ENCODE assay signal across 20 cellular contexts in genomic region chr5:156094001-156094400, GRCh38.
DNase-seq lines count a peak whose midpoint lies in the region; ATAC-seq lines count a peak whose summit lies in the region.
"Had no signal": no experiment of that assay in that cellular context is flagged by ENCODE, and none has a peak within 500 bp of the region (broad histone marks: within the 10 kb centered on the region; RNA-seq: fewer than 3 reads in every experiment).

No MANE protein-coding gene starts in this region.

- intact Hi-C loops in left ventricle myocardium superior (cut with micrococcal nuclease), result no loop called here

- peaks cover 12% of the 10 kb centered on the region; the same call in 1 of the 2 replicates for H3K9me3 ChIP-seq in NT2/D1 (ENCODE audit: insufficient read depth, low read length)
- H3K9me3 ChIP-seq: BE2C had no signal

- no peak overlapping the region for H3K9ac ChIP-seq in NT2/D1 (ENCODE audit: insufficient read length, low read depth)

- ATAC-seq in left ventricle myocardium superior, result peak; percentile 73
- ATAC-seq in HG02798 (IDR thresholded peaks at IDR 0.05; ENCODE audit: poor library complexity, unreplicated experiment), result no peak
- no peak for ATAC-seq in HG03378 (IDR thresholded peaks at IDR 0.05; ENCODE audit: unreplicated experiment)
- ATAC-seq: activated naive CD4-positive, alpha-beta T cell treated with anti-CD3 and anti-CD28 coated beads, Interleukin-2, amount 50 U/mL, for 72 hours had no signal

- H3K4me3 ChIP-seq in NT2/D1 (ENCODE audit: insufficient read length, low read depth), result no peak overlapping the region
- H3K4me3 ChIP-seq: tibial nerve had no signal

- H3K27me3 ChIP-seq in NT2/D1 (ENCODE audit: insufficient read depth, insufficient read length), result no peaks in the 10 kb centered on the region
- H3K27me3 ChIP-seq: BE2C, tibial nerve had no signal

- DNase-seq in Ammon's horn (ENCODE audit: low spot score), result peak; percentile 80
- DNase-seq in NT2/D1 (ENCODE audit: low read depth, low spot score), result peak; percentile 5
- no peak for DNase-seq in left ventricle myocardium superior
- DNase-seq in putamen (ENCODE audit: low spot score), result peak; percentile 56
- no peak for DNase-seq in NCI-H1092 treated with DMSO at 0.1 percent for 48 hours (lab: John Stamatoyannopoulos, UW)
- DNase-seq in NCI-H1436 treated with DMSO at 0.1 percent for 48 hours (lab: John Stamatoyannopoulos, UW), result no peak
- DNase-seq: activated CD4-positive, CD25-positive, alpha-beta regulatory T cell treated with anti-CD3 and anti-CD28 coated beads, Interleukin-2, amount 50 U/mL, for 72 hours; activated CD8-positive, alpha-beta memory T cell treated with anti-CD3 and anti-CD28 coated beads, Interleukin-2, amount 50 U/mL, for 48 hours; BE2C; DMS 273 treated with DMSO at 0.1 percent for 48 hours; kidney; naive B cell; retina; SHP77 treated with DMSO at 0.1 percent for 48 hours; stimulated activated CD4-positive, alpha-beta T cell treated with anti-CD3 and anti-CD28 coated beads, Interleukin-2, amount 100 ng/mL, for 24 hours; T-helper 2 cell had no signal

- no peaks in the 10 kb centered on the region for H3K4me1 ChIP-seq in NT2/D1 (ENCODE audit: insufficient read depth, insufficient read length)
- H3K4me1 ChIP-seq: BE2C, tibial nerve had no signal

- H3K36me3 ChIP-seq in NT2/D1 (ENCODE audit: insufficient read depth, insufficient read length, low read length), result no peaks in the 10 kb centered on the region
- H3K36me3 ChIP-seq: BE2C, tibial nerve had no signal

Comparison
In these comparisons a context has a peak if more than half of its experiments do, and no peak if none do; other contexts are left out.
1. DNase-seq: peak in Ammon's horn (single experiment), NT2/D1 (single experiment) and putamen (single experiment); none in left ventricle myocardium superior (single experiment), NCI-H1092 treated with DMSO at 0.1 percent for 48 hours (single experiment) and NCI-H1436 treated with DMSO at 0.1 percent for 48 hours (single experiment).